ENCODE assay signal across 14 cellular contexts in the genomic region with DNA sequence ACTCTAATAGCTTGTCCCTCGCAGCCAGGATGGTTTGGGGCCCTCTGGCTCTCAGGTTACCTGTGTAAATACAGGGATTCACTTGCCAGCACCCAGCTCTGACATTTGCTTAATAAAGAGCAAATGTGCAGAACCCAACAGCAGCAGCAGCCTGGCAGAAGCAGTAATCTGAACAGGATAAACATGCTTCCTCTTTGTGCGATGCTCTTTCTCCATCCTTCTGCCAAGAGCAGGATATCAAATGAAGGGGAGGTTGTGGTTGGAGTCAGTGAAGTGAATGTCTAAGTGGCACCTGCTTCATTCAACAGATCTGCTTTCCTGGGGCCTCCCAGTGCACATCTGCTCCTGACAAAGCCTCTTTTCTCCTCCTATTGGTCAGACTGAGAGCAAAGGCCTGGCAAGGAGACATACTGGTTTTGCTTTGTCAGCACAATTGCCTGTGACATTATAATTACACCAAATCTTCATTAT.
DNase-seq lines count a peak whose midpoint lies in the region; ATAC-seq lines count a peak whose summit lies in the region.
"Had no signal": no experiment of that assay in that cellular context is flagged by ENCODE, and none has a peak within 500 bp of the region (broad histone marks: within the 10 kb centered on the region; RNA-seq: fewer than 3 reads in every experiment).

No MANE protein-coding gene starts in this region.

- H3K27me3 ChIP-seq in iPS-20b (ENCODE audit: insufficient read depth, low read length) (no peaks in the 10 kb centered on the region), aorta (ENCODE audit: control insufficient read depth in 1 of 2, insufficient read depth in 2 of 2, low read length in 1 of 2) (no peaks in the 10 kb centered on the region)
- H3K27me3 ChIP-seq: neutrophil had no signal

- peaks cover 23% of the 10 kb centered on the region; the same call in 1 of the 2 replicates for H3K4me1 ChIP-seq in iPS-20b (ENCODE audit: insufficient read depth, low read length)
- peaks cover 0 to 2% of the 10 kb centered on the region in 2 donors for H3K4me1 ChIP-seq in aorta (ENCODE audit: control insufficient read depth in 1 of 2, insufficient read depth in 2 of 2, low read length in 2 of 2)

- no peak overlapping the region for H3K4me3 ChIP-seq in iPS-20b (ENCODE audit: low read length)
- H3K4me3 ChIP-seq in aorta (ENCODE audit: low read length in 2 of 2) = no peak overlapping the region

- H3K36me3 ChIP-seq in iPS-20b (ENCODE audit: insufficient read depth, low read depth, low read length) (peaks cover 44% of the 10 kb centered on the region), aorta (ENCODE audit: control insufficient read depth in 1 of 2, insufficient read depth in 2 of 2, low read length in 1 of 2) (peaks cover under 1 to 9% of the 10 kb centered on the region in 2 donors)

- WGBS in aorta, 2 donors = 58 to 68% methylated on average over 2 of the region's 2 CpGs

- intact Hi-C loops in aorta (cut with DNase I) = no loop called here

- no peak overlapping the region for H3K9ac ChIP-seq in iPS-20b (ENCODE audit: low read depth, low read length)

- H3K9me3 ChIP-seq in iPS-20b (ENCODE audit: insufficient read depth, low read depth, low read length) = no peaks in the 10 kb centered on the region
- no peaks in the 10 kb centered on the region for H3K9me3 ChIP-seq in aorta (ENCODE audit: control insufficient read depth, low read length)
- H3K9me3 ChIP-seq: neutrophil had no signal

- H3K27ac ChIP-seq in iPS-20b (ENCODE audit: low read length) (peak overlapping the region; percentile 8), aorta (ENCODE audit: low read depth in 1 of 2, low read length in 2 of 2) (no peak overlapping the region)
- H3K27ac ChIP-seq: neutrophil had no signal

- DNase-seq in DMS53 (lab: John Stamatoyannopoulos, UW) = peak; percentile 96
- DNase-seq in NCI-H1436 (lab: John Stamatoyannopoulos, UW) = peak; percentile 29
- peak; percentile 82 for DNase-seq in NCI-H82 (lab: John Stamatoyannopoulos, UW)
- DNase-seq in middle frontal gyrus (ENCODE audit: extremely low spot score, low spot score) = no peak
- DNase-seq in activated gamma-delta T cell (lab: John Stamatoyannopoulos, UW) = no peak
- DNase-seq in aorta = no peak
- DNase-seq in stimulated activated CD4-positive, alpha-beta T cell treated with anti-CD3 and anti-CD28 coated beads, Interleukin-4, amount 100 ng/mL, for 1 hour = no peak
- DNase-seq: activated gamma-delta T cell treated with Interleukin-2 at 50 U/mL for 16 hours; CD8-positive, alpha-beta memory T cell; dermis blood vessel endothelial cell; NCI-H226; T-helper 9 cell had no signal

- ATAC-seq in aorta (ENCODE audit: low FRiP score) = no peak

Comparison
In these comparisons a context has a peak if more than half of its experiments do, and no peak if none do; other contexts are left out.
1. DNase-seq: peak in DMS53 (single experiment), NCI-H1436 (single experiment) and NCI-H82 (single experiment); none in middle frontal gyrus (single experiment), activated gamma-delta T cell (single experiment), aorta (0 of 2) and stimulated activated CD4-positive, alpha-beta T cell treated with anti-CD3 and anti-CD28 coated beads, Interleukin-4, amount 100 ng/mL, for 1 hour (single experiment).